Comparison of ENCODE assay signal across 16 cellular contexts in genomic region chr17:78020717-78021108, GRCh38.
DNase-seq lines count a peak whose midpoint lies in the region; ATAC-seq, FAIRE-seq and TF ChIP-seq lines count a peak whose summit lies in the region.
"Had no signal": no experiment of that assay in that cellular context is flagged by ENCODE, and none has a peak within 500 bp of the region (broad histone marks: within the 10 kb centered on the region; RNA-seq: fewer than 3 reads in every experiment).

No MANE protein-coding gene starts in this region.

- H3K27ac ChIP-seq in right lobe of liver = no peak overlapping the region
- no peak overlapping the region for H3K27ac ChIP-seq in HepG2 (ENCODE audit: extremely low read length, insufficient read depth, low read length)
- H3K27ac ChIP-seq in K562 (ENCODE audit: extremely low read depth, low read depth, low read length) = no peak overlapping the region
- H3K27ac ChIP-seq in adrenal gland = no peak overlapping the region
- H3K27ac ChIP-seq: esophagus squamous epithelium, tibial artery had no signal

- 50% methylated on average over 1 of the region's 1 CpG for WGBS in right lobe of liver (ENCODE audit: insufficient coverage, low coverage, low lambda C conversion rate, missing lambda C conversion rate)
- WGBS in HepG2 (ENCODE audit: low lambda C conversion rate) = 95% methylated on average over 1 of the region's 1 CpG
- 100% methylated on average over 1 of the region's 1 CpG for WGBS in K562 (ENCODE audit: insufficient coverage, low coverage, missing lambda C conversion rate)
- WGBS in adrenal gland, 4 donors = 71 to 100% (median 91%) methylated on average over 1 of the region's 1 CpG

- peaks cover 5% of the 10 kb centered on the region for H3K9me1 ChIP-seq in K562 (ENCODE audit: control insufficient read depth, insufficient read depth, low read length)

- POLR2A ChIA-PET in HepG2 (lab: Yijun Ruan, JAX) (no interaction called here), K562 (lab: Yijun Ruan, JAX) (interaction anchor here (0.6 kb wide), 1 partner anchor 235 kb away, joined by 3 read pairs; no protein-coding TSS in a partner anchor)

- H3K4me2 ChIP-seq in HepG2 (ENCODE audit: low read depth, low read length) = no peak overlapping the region
- no peak overlapping the region for H3K4me2 ChIP-seq in K562 (ENCODE audit: insufficient read depth, low read length)

- TF ChIP-seq RAD21 in HepG2 (CRISPR knock-in tag; IDR thresholded peaks at IDR 0.05) (no peak), K562 (CRISPR knock-in tag; conservative IDR thresholded peaks at IDR 0.05 in 1 of 2, IDR thresholded peaks at IDR 0.05 in 1 of 2) (no peak)

- no peak overlapping the region for H2AFZ ChIP-seq in HepG2 (ENCODE audit: low read length)
- H2AFZ ChIP-seq in K562 (ENCODE audit: low read depth, low read length) = no peak overlapping the region

- TF ChIP-seq EP300 in HepG2 (IDR thresholded peaks at IDR 0.05; ENCODE audit: low read depth in 2 of 2, low read length in 2 of 2) (no peak), HepG2 (CRISPR knock-in tag; IDR thresholded peaks at IDR 0.05; ENCODE audit: borderline replicate concordance) (no peak), K562 (IDR thresholded peaks at IDR 0.05; ENCODE audit: low read length) (no peak)

- H3K27ac Mint-ChIP-seq in stimulated activated effector memory CD8-positive, alpha-beta T cell treated with anti-CD3 and anti-CD28 coated beads, Interleukin-12 subunit alpha, Interleukin-12 subunit beta, amount 100 ng/mL, for 72 hours = peak overlapping the region; percentile 44
- H3K27ac Mint-ChIP-seq: naive B cell had no signal

- BruUV-seq in HepG2 (replicated peaks; lab: Mats Ljungman, UMichigan) = no TSS peak
- BruUV-seq in K562 (replicated peaks; lab: Mats Ljungman, UMichigan) = no TSS peak

- in situ Hi-C loops in HepG2 (cut with HindIII; ENCODE audit: extremely low pct_ligation_motif_present, low pct_unique_long_range_greater_than_20kb) = no loop called here
- in situ Hi-C loops in K562 (cut with MboI) = no loop called here

- FAIRE-seq in HepG2 (lab: Jason Lieb, UNC) (no peak), K562 (lab: Jason Lieb, UNC) (peak; percentile 48)
- FAIRE-seq: astrocyte, HTR-8/SVneo had no signal

- H3K4me3 Mint-ChIP-seq in stimulated activated effector memory CD8-positive, alpha-beta T cell treated with anti-CD3 and anti-CD28 coated beads, Interleukin-12 subunit alpha, Interleukin-12 subunit beta, amount 100 ng/mL, for 72 hours = peak overlapping the region; percentile 46
- H3K4me3 Mint-ChIP-seq: naive B cell had no signal

- CTCF ChIA-PET in HepG2 (lab: Yijun Ruan, JAX; ENCODE audit: low intra/inter-chr PET ratio, low total read pairs) = no interaction called here
- CTCF ChIA-PET in K562 (lab: Yijun Ruan, JAX; ENCODE audit: low intra/inter-chr PET ratio) = no interaction called here

- H3K27me3 ChIP-seq in right lobe of liver (no peaks in the 10 kb centered on the region), HepG2 (ENCODE audit: control insufficient read depth in 1 of 2, insufficient read depth in 2 of 2, low read length in 2 of 2) (no peaks in the 10 kb centered on the region), K562 (ENCODE audit: control insufficient read depth in 2 of 2, insufficient read depth in 2 of 2, low read length in 2 of 2) (no peaks in the 10 kb centered on the region), adrenal gland (no peaks in the 10 kb centered on the region)
- H3K27me3 ChIP-seq: BE2C, esophagus squamous epithelium, tibial artery had no signal

- H3K4me3 ChIP-seq in right lobe of liver (no peak overlapping the region), HepG2 (replicated peaks in 1 of 3; ENCODE audit: insufficient read depth in 1 of 3, low read depth in 2 of 3, low read length in 3 of 3) (no peak overlapping the region), K562 (no peak overlapping the region), adrenal gland (no peak overlapping the region)
- H3K4me3 ChIP-seq: esophagus squamous epithelium, tibial artery had no signal

- H3K36me3 Mint-ChIP-seq in stimulated activated effector memory CD8-positive, alpha-beta T cell treated with anti-CD3 and anti-CD28 coated beads, Interleukin-12 subunit alpha, Interleukin-12 subunit beta, amount 100 ng/mL, for 72 hours = no peaks in the 10 kb centered on the region
- H3K36me3 Mint-ChIP-seq: naive B cell had no signal

- H3K79me2 ChIP-seq in HepG2 (ENCODE audit: insufficient read depth, low read length) (no peaks in the 10 kb centered on the region), K562 (ENCODE audit: control insufficient read depth, insufficient read depth, low read length) (no peaks in the 10 kb centered on the region)

- H3K9ac ChIP-seq in HepG2 (ENCODE audit: insufficient read depth, low read depth, low read length) (no peak overlapping the region), K562 (ENCODE audit: insufficient read depth in 1 of 2, low read depth in 2 of 2, low read length in 2 of 2) (no peak overlapping the region; a peak in 1 of 4 replicates)

- H3K36me3 ChIP-seq in right lobe of liver (no peaks in the 10 kb centered on the region), HepG2 (replicated peaks in 1 of 2; ENCODE audit: control insufficient read depth in 1 of 2, insufficient read depth in 2 of 2, low read length in 2 of 2) (no peaks in the 10 kb centered on the region), K562 (ENCODE audit: control insufficient read depth, insufficient read depth, low read length) (no peaks in the 10 kb centered on the region; the same call in 2 of the 3 replicates), adrenal gland (replicated peaks in 1 of 2) (no peaks in the 10 kb centered on the region)
- H3K36me3 ChIP-seq: BE2C had no signal

- TF ChIP-seq POLR2A in right lobe of liver (IDR thresholded peaks at IDR 0.05) (no peak), HepG2 (IDR thresholded peaks at IDR 0.05; ENCODE audit: insufficient read depth in 1 of 2, low read depth in 2 of 2, low read length in 2 of 2) (no peak), K562 (conservative IDR thresholded peaks at IDR 0.05) (no peak), adrenal gland (IDR thresholded peaks at IDR 0.05) (no peak)

- H3K9me3 ChIP-seq in right lobe of liver = no peaks in the 10 kb centered on the region
- no peaks in the 10 kb centered on the region for H3K9me3 ChIP-seq in HepG2 (ENCODE audit: low read length)
- H3K9me3 ChIP-seq in K562 (replicated peaks; ENCODE audit: control insufficient read depth, insufficient read depth, low read depth, low read length) = no peaks in the 10 kb centered on the region
- H3K9me3 ChIP-seq in adrenal gland (replicated peaks in 1 of 3) = no peaks in the 10 kb centered on the region
- H3K9me3 ChIP-seq: BE2C, esophagus squamous epithelium, tibial artery had no signal

- ATAC-seq in right lobe of liver = peak in 3 of 4 donors; percentile 30 to 35 (median 31)
- ATAC-seq in HepG2 = no peak
- ATAC-seq in HG03097 (IDR thresholded peaks at IDR 0.05; ENCODE audit: low FRiP score, unreplicated experiment) = peak; percentile 26
- ATAC-seq in K562 = no peak
- no peak for ATAC-seq in stimulated activated effector memory CD8-positive, alpha-beta T cell treated with anti-CD3 and anti-CD28 coated beads, Interleukin-12 subunit alpha, Interleukin-12 subunit beta, amount 100 ng/mL, for 72 hours
- no peak for ATAC-seq in HG03196 (IDR thresholded peaks at IDR 0.05; ENCODE audit: unreplicated experiment)

- H3K4me1 ChIP-seq in right lobe of liver = peaks cover 0 to 12% (median 0%) of the 10 kb centered on the region in 4 donors
- no peaks in the 10 kb centered on the region for H3K4me1 ChIP-seq in HepG2 (ENCODE audit: insufficient read depth, low read length)
- peaks cover 11 to 34% of the 10 kb centered on the region in 2 experiments; a peak in 4 of 5 replicates for H3K4me1 ChIP-seq in K562 (replicated peaks in 1 of 2; ENCODE audit: control insufficient read depth in 2 of 2, insufficient read depth in 2 of 2, low read length in 2 of 2)
- H3K4me1 ChIP-seq in adrenal gland (replicated peaks in 1 of 2) = no peaks in the 10 kb centered on the region
- H3K4me1 ChIP-seq: BE2C had no signal

- DNase-seq in right lobe of liver (no peak), HepG2 (ENCODE audit: low spot score) (no peak), K562 (ENCODE audit: extremely low read depth in 1 of 4, low spot score in 3 of 4) (no peak), GM10266 (ENCODE audit: extremely low spot score) (no peak), adrenal gland (no peak)
- peak in 1 of 2 donors; percentile 51 for DNase-seq in stimulated activated effector memory CD8-positive, alpha-beta T cell treated with anti-CD3 and anti-CD28 coated beads, Interleukin-12 subunit alpha, Interleukin-12 subunit beta, amount 100 ng/mL, for 72 hours (ENCODE audit: low spot score in 2 of 2)
- DNase-seq: BE2C, DMS79 treated with DMSO at 0.1 percent for 48 hours, esophagus squamous epithelium, naive B cell, NCI-H2107, tibial artery had no signal

- intact Hi-C loops in right lobe of liver (cut with DNase I) = no loop called here
- intact Hi-C loops in HepG2 (cut with micrococcal nuclease; ENCODE audit: unreplicated experiment) = no loop called here
- intact Hi-C loops in K562 (cut with micrococcal nuclease) = no loop called here
- intact Hi-C loops in adrenal gland (cut with DNase I) = no loop called here

- TF ChIP-seq CTCF in right lobe of liver (IDR thresholded peaks at IDR 0.05) = no peak
- TF ChIP-seq CTCF in HepG2 (CRISPR knock-in tag; IDR thresholded peaks at IDR 0.05) = no peak
- no peak for TF ChIP-seq CTCF in K562 (IDR thresholded peaks at IDR 0.05 in 2 of 3, conservative IDR thresholded peaks at IDR 0.05 in 1 of 3; ENCODE audit: insufficient read depth in 2 of 3, low read depth in 1 of 3, low read length in 3 of 3)
- TF ChIP-seq CTCF in GM10266 (IDR thresholded peaks at IDR 0.05; ENCODE audit: control insufficient read depth, insufficient read depth, low read depth, missing control alignments) = no peak
- TF ChIP-seq CTCF in adrenal gland (IDR thresholded peaks at IDR 0.05) = no peak

- H3K9me3 Mint-ChIP-seq in stimulated activated effector memory CD8-positive, alpha-beta T cell treated with anti-CD3 and anti-CD28 coated beads, Interleukin-12 subunit alpha, Interleukin-12 subunit beta, amount 100 ng/mL, for 72 hours = no peaks in the 10 kb centered on the region
- H3K9me3 Mint-ChIP-seq: naive B cell had no signal

- peaks cover 25% of the 10 kb centered on the region for H3K4me1 Mint-ChIP-seq in stimulated activated effector memory CD8-positive, alpha-beta T cell treated with anti-CD3 and anti-CD28 coated beads, Interleukin-12 subunit alpha, Interleukin-12 subunit beta, amount 100 ng/mL, for 72 hours

- H4K20me1 ChIP-seq in HepG2 (ENCODE audit: insufficient read depth, low read length) = no peaks in the 10 kb centered on the region
- H4K20me1 ChIP-seq in K562 (replicated peaks; ENCODE audit: control insufficient read depth, insufficient read depth, low read length) = no peaks in the 10 kb centered on the region

TF ChIP-seq in HepG2, 621 proteins besides CTCF, POLR2A, EP300 and RAD21 (continues in another document):
- no peak for TF ChIP-seq MAF1 (CRISPR knock-in tag; IDR thresholded peaks at IDR 0.05; ENCODE audit: borderline replicate concordance)
- TF ChIP-seq SYNCRIP (IDR thresholded peaks at IDR 0.05; ENCODE audit: insufficient read depth, low read depth, low read length) = no peak
- no peak for TF ChIP-seq JUN (CRISPR knock-in tag; IDR thresholded peaks at IDR 0.05)

TF ChIP-seq in K562, 482 proteins besides CTCF, POLR2A, EP300 and RAD21 (continues in another document):
- no peak for TF ChIP-seq ZKSCAN3 (CRISPR knock-in tag; IDR thresholded peaks at IDR 0.05)

Comparison
In these comparisons a context has a peak if more than half of its experiments do, and no peak if none do; other contexts are left out.
1. ATAC-seq: peak in right lobe of liver (3 of 4) and HG03097 (single experiment); none in HepG2 (single experiment), K562 (single experiment), stimulated activated effector memory CD8-positive, alpha-beta T cell treated with anti-CD3 and anti-CD28 coated beads, Interleukin-12 subunit alpha, Interleukin-12 subunit beta, amount 100 ng/mL, for 72 hours (single experiment) and HG03196 (single experiment).